1 cellular context compared by ENCODE assay signal in the genomic region with DNA sequence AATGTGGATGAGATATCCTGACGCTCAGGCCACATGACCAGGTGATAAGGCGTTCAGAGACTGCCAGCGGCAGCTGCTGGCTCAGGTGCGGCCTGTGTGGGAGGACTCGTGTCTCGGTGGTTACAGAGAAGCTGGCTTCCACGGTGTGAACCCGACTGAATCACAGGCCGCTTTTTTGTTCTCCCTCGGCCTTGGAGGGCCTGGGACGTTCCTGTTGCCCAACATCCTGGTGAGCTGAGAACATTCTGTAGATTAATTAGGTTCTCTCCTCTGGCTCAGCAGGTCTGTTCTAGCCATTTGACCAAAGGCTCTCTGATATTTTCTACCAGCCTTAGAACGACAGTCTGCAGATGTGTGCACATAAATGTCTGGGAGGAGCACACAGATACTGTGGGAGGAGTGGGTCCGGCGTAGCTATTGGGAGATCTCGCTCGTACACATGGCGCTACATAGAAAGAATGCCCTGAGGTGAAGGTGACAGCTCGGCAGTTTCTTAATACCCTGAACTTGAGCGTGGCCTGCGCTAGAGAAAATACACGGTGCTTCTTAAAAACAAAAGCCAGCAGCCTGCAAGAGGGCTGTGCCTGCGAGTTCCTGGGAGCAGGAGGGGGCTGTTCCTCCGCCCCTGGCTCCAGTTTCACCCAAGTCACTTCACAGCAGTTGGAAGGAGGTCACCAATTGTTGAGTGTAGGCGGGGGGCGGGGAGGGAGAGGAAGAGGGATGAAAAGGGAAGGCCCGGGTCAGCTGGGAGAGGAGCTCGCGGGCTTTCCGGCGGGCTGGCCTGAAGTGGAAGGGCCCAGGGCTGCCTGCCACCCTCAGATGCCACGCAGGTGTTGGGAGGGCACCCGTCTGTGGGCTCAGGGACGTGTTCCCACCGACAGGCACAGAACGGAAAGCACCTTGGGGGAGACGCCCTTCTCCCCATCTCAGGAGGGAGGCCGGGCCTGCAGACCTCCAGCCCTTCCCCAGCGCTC.
TF ChIP-seq lines count a peak whose summit lies in the region.

No MANE protein-coding gene starts in this region.

TF ChIP-seq in WTC11, 78 proteins besides CTCF, POLR2A, EP300 and RAD21 (continued from another document):
- TF ChIP-seq, protein P1, sequence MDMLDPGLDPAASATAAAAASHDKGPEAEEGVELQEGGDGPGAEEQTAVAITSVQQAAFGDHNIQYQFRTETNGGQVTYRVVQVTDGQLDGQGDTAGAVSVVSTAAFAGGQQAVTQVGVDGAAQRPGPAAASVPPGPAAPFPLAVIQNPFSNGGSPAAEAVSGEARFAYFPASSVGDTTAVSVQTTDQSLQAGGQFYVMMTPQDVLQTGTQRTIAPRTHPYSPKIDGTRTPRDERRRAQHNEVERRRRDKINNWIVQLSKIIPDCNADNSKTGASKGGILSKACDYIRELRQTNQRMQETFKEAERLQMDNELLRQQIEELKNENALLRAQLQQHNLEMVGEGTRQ (CRISPR knock-in tag; IDR thresholded peaks at IDR 0.05), result peak; percentile 13
- TF ChIP-seq CREM (CRISPR knock-in tag; IDR thresholded peaks at IDR 0.05), result no peak
- no peak for TF ChIP-seq ZNF138 (CRISPR knock-in tag; conservative IDR thresholded peaks at IDR 0.05)
- TF ChIP-seq GTF2I (CRISPR knock-in tag; conservative IDR thresholded peaks at IDR 0.05), result no peak
- TF ChIP-seq, protein P2, sequence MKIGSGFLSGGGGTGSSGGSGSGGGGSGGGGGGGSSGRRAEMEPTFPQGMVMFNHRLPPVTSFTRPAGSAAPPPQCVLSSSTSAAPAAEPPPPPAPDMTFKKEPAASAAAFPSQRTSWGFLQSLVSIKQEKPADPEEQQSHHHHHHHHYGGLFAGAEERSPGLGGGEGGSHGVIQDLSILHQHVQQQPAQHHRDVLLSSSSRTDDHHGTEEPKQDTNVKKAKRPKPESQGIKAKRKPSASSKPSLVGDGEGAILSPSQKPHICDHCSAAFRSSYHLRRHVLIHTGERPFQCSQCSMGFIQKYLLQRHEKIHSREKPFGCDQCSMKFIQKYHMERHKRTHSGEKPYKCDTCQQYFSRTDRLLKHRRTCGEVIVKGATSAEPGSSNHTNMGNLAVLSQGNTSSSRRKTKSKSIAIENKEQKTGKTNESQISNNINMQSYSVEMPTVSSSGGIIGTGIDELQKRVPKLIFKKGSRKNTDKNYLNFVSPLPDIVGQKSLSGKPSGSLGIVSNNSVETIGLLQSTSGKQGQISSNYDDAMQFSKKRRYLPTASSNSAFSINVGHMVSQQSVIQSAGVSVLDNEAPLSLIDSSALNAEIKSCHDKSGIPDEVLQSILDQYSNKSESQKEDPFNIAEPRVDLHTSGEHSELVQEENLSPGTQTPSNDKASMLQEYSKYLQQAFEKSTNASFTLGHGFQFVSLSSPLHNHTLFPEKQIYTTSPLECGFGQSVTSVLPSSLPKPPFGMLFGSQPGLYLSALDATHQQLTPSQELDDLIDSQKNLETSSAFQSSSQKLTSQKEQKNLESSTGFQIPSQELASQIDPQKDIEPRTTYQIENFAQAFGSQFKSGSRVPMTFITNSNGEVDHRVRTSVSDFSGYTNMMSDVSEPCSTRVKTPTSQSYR (CRISPR knock-in tag; IDR thresholded peaks at IDR 0.05), result 0 out of 2 replicates have a peak, but pooled peaks have one; percentile 36
